19 cellular contexts compared by ENCODE assay signal in genomic region chr1:6686294-6686693, GRCh38. TPM values are rescaled to one million over a fixed set of nuclear protein-coding genes. Genes with fewer than 3 reads are reported as not detected.
DNase-seq lines count a peak whose midpoint lies in the region; ATAC-seq lines count a peak whose summit lies in the region.
"Had no signal": no experiment of that assay in that cellular context is flagged by ENCODE, and none has a peak within 500 bp of the region (broad histone marks: within the 10 kb centered on the region; RNA-seq: fewer than 3 reads in every experiment).

No MANE protein-coding gene starts in this region.

- peak; percentile 20 for DNase-seq in GM03348 (ENCODE audit: low spot score)
- peak; percentile 52 for DNase-seq in adipocyte (ENCODE audit: low read depth)
- peak; percentile 42 for DNase-seq in glomerular visceral epithelial cell (ENCODE audit: extremely low spot score)
- peak in 1 of 2 donors; percentile 51 for DNase-seq in trophoblast cell
- DNase-seq in stimulated activated naive B cell treated with anti-CD40 and anti-IgM and Interleukin-4, amounts not matched to agents 10 μg/mL and 1 μg/mL and 100 μg/mL, for 72 hours: no peak
- DNase-seq in RPMI8226: no peak
- no peak for DNase-seq in NCI-H345 treated with DMSO at 0.1 percent for 48 hours (lab: John Stamatoyannopoulos, UW; ENCODE audit: unreplicated experiment)
- DNase-seq: activated CD4-positive, alpha-beta T cell treated with anti-CD3 and anti-CD28 coated beads for 36 hours; activated effector memory CD4-positive, alpha-beta T cell treated with anti-CD3 and anti-CD28 coated beads, Interleukin-2, amount 50 U/mL, for 16 hours; aorta; Calu3; colonic mucosa; naive B cell; NCI-H187; T1000 had no signal

- no peak overlapping the region for H3K14ac ChIP-seq in trophoblast cell (ENCODE audit: low read length)

- no peak overlapping the region for H2AK5ac ChIP-seq in trophoblast cell (ENCODE audit: low read length)

- H3K9me3 ChIP-seq in adipocyte (ENCODE audit: control insufficient read depth, low read length) (no peaks in the 10 kb centered on the region), trophoblast cell (ENCODE audit: insufficient read depth, low read depth, low read length) (no peaks in the 10 kb centered on the region)
- H3K9me3 ChIP-seq: colonic mucosa, SJSA1 had no signal

- H3K36me3 Mint-ChIP-seq in stimulated activated naive B cell treated with anti-CD40 and anti-IgM and Interleukin-4, amounts not matched to agents 10 μg/mL and 1 μg/mL and 100 μg/mL, for 72 hours: peaks cover 14 to 29% of the 10 kb centered on the region in 2 donors
- H3K36me3 Mint-ChIP-seq: naive B cell had no signal

- H3K9ac ChIP-seq in adipocyte (ENCODE audit: low read length): no peak overlapping the region
- peak overlapping the region; percentile 59 for H3K9ac ChIP-seq in trophoblast cell (ENCODE audit: low read length)

- no peaks in the 10 kb centered on the region for H3K27me3 Mint-ChIP-seq in stimulated activated naive B cell treated with anti-CD40 and anti-IgM and Interleukin-4, amounts not matched to agents 10 μg/mL and 1 μg/mL and 100 μg/mL, for 72 hours
- H3K27me3 Mint-ChIP-seq: activated CD4-positive, alpha-beta T cell treated with anti-CD3 and anti-CD28 coated beads for 36 hours; B cell; naive B cell had no signal

- H3K79me1 ChIP-seq in trophoblast cell (ENCODE audit: low read length): no peaks in the 10 kb centered on the region

- H3K27me3 ChIP-seq in adipocyte (replicated peaks; ENCODE audit: control insufficient read depth, insufficient read depth, low read length): no peaks in the 10 kb centered on the region
- no peaks in the 10 kb centered on the region for H3K27me3 ChIP-seq in trophoblast cell (ENCODE audit: insufficient read depth, low read length)
- H3K27me3 ChIP-seq: colonic mucosa, SJSA1 had no signal

- H3K9me3 Mint-ChIP-seq in stimulated activated naive B cell treated with anti-CD40 and anti-IgM and Interleukin-4, amounts not matched to agents 10 μg/mL and 1 μg/mL and 100 μg/mL, for 72 hours: no peaks in the 10 kb centered on the region
- H3K9me3 Mint-ChIP-seq: naive B cell had no signal

- H3K79me2 ChIP-seq in trophoblast cell (ENCODE audit: control insufficient read depth, insufficient read depth, low read length, poor library complexity): no peaks in the 10 kb centered on the region

- H3K18ac ChIP-seq in trophoblast cell (ENCODE audit: low read length): no peak overlapping the region

- H2BK12ac ChIP-seq in trophoblast cell (ENCODE audit: low read length): no peak overlapping the region

- H3K4me3 ChIP-seq in adipocyte (ENCODE audit: low read length): no peak overlapping the region
- peak overlapping the region; percentile 57 for H3K4me3 ChIP-seq in trophoblast cell (ENCODE audit: low read depth, low read length)
- H3K4me3 ChIP-seq: colonic mucosa, SJSA1 had no signal

- no peak overlapping the region for H2BK5ac ChIP-seq in trophoblast cell (ENCODE audit: low read depth, low read length, poor library complexity)

- no peak overlapping the region for H2AFZ ChIP-seq in trophoblast cell (ENCODE audit: insufficient read depth, low read length, poor library complexity)

- no peak for ATAC-seq in stimulated activated naive B cell treated with anti-CD40 and anti-IgM and Interleukin-4, amounts not matched to agents 10 μg/mL and 1 μg/mL and 100 μg/mL, for 72 hours (replicated peaks)
- ATAC-seq in HG03097 (IDR thresholded peaks at IDR 0.05; ENCODE audit: low FRiP score, unreplicated experiment): no peak
- ATAC-seq: activated CD4-positive, alpha-beta T cell treated with anti-CD3 and anti-CD28 coated beads for 36 hours; left lobe of liver had no signal

- H3K4me2 ChIP-seq in trophoblast cell (ENCODE audit: low read length): no peak overlapping the region

- H3K4me3 Mint-ChIP-seq in stimulated activated naive B cell treated with anti-CD40 and anti-IgM and Interleukin-4, amounts not matched to agents 10 μg/mL and 1 μg/mL and 100 μg/mL, for 72 hours: no peak overlapping the region
- H3K4me3 Mint-ChIP-seq: activated CD4-positive, alpha-beta T cell treated with anti-CD3 and anti-CD28 coated beads for 36 hours; B cell; naive B cell had no signal

- H2BK120ac ChIP-seq in trophoblast cell (ENCODE audit: insufficient read depth, low read length, poor library complexity): no peak overlapping the region

- H4K91ac ChIP-seq in trophoblast cell (ENCODE audit: low read depth, low read length): no peak overlapping the region

- H3K27ac ChIP-seq in trophoblast cell (ENCODE audit: low read depth, low read length): no peak overlapping the region
- H3K27ac ChIP-seq: colonic mucosa, SJSA1 had no signal

- no peak overlapping the region for H4K12ac ChIP-seq in trophoblast cell (ENCODE audit: low read depth, low read length)

- H4K8ac ChIP-seq in trophoblast cell (ENCODE audit: low read depth, low read length): no peak overlapping the region

- no peak overlapping the region for H3K4ac ChIP-seq in trophoblast cell (ENCODE audit: low read depth, low read length)

- H3K4me1 Mint-ChIP-seq in stimulated activated naive B cell treated with anti-CD40 and anti-IgM and Interleukin-4, amounts not matched to agents 10 μg/mL and 1 μg/mL and 100 μg/mL, for 72 hours: peaks cover 6 to 10% of the 10 kb centered on the region in 2 donors

- H3K36me3 ChIP-seq in adipocyte (ENCODE audit: control insufficient read depth, insufficient read depth, low read length, severe bottlenecking) (peaks cover 3% of the 10 kb centered on the region), trophoblast cell (ENCODE audit: control insufficient read depth in 1 of 2, insufficient read depth in 2 of 2, low read length in 2 of 2) (peaks cover 0 to 5% of the 10 kb centered on the region in 2 experiments)
- H3K36me3 ChIP-seq: colonic mucosa had no signal

- H3K27ac Mint-ChIP-seq in stimulated activated naive B cell treated with anti-CD40 and anti-IgM and Interleukin-4, amounts not matched to agents 10 μg/mL and 1 μg/mL and 100 μg/mL, for 72 hours: no peak overlapping the region
- H3K27ac Mint-ChIP-seq: activated CD4-positive, alpha-beta T cell treated with anti-CD3 and anti-CD28 coated beads for 36 hours; B cell had no signal

- H3K23ac ChIP-seq in trophoblast cell (ENCODE audit: low read length): peak overlapping the region; percentile 100

- H3K4me1 ChIP-seq in adipocyte (ENCODE audit: control insufficient read depth, insufficient read depth, low read length) (peaks cover 10% of the 10 kb centered on the region), trophoblast cell (ENCODE audit: control insufficient read depth in 1 of 2, insufficient read depth in 2 of 2, low read length in 2 of 2) (no peaks in the 10 kb centered on the region)
- H3K4me1 ChIP-seq: colonic mucosa had no signal

RNA-seq across cellular contexts. Expression of gene DNAJC11, which starts 15.3 kb away (rescaled TPM):
- polyA plus RNA-seq in trophoblast cell (2013): 40.7 and 42.6 TPM in 2 replicates

Comparison
In these comparisons a context has a peak if more than half of its experiments do, and no peak if none do; other contexts are left out.
1. DNase-seq: peak in GM03348 (single experiment), adipocyte (single experiment) and glomerular visceral epithelial cell (single experiment); none in stimulated activated naive B cell treated with anti-CD40 and anti-IgM and Interleukin-4, amounts not matched to agents 10 μg/mL and 1 μg/mL and 100 μg/mL, for 72 hours (single experiment), RPMI8226 (single experiment) and NCI-H345 treated with DMSO at 0.1 percent for 48 hours (single experiment).